In the genomic region with DNA sequence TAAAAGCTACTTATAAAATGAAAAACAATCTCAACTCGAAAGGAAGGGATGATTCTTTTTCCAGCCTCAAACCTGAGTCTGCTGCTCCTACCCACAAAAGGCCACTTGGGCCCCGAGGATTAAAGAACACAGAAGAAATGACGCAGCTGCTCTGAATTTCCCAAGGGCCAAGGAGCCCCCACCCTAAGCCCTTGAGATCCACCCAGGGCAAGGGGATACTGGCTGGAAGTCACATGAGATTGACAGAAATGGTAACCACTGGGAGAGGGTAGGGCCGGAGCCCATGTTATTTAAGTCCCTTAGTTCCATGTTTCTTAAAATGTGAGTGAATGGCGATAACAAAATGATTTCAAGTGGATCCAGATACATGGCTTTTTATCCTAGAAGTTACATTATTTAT, we compare ENCODE assay signal across 17 cellular contexts. TPM values are rescaled to one million over a fixed set of nuclear protein-coding genes. Genes with fewer than 3 reads are reported as not detected.
A peak's percentile ranks its signal among the peaks of the same experiment; 100 is the strongest.
DNase-seq lines count a peak whose midpoint lies in the region; ATAC-seq, FAIRE-seq and TF ChIP-seq lines count a peak whose summit lies in the region.
"Had no signal": no experiment of that assay in that cellular context is flagged by ENCODE, and none has a peak within 500 bp of the region (broad histone marks: within the 10 kb centered on the region; RNA-seq: fewer than 3 reads in every experiment).

No MANE protein-coding gene starts in this region.

- H3K27ac ChIP-seq in HEK293 (ENCODE audit: extremely low read depth, low read depth, low read length) (no peak overlapping the region), SK-N-MC (peak overlapping the region; percentile 53), smooth muscle cell (ENCODE audit: low read depth) (peak overlapping the region; percentile 71), transverse colon (no peak overlapping the region), HepG2 (ENCODE audit: extremely low read length, insufficient read depth, low read length) (no peak overlapping the region)
- H3K27ac ChIP-seq: PC-9 had no signal

- H3K4me1 ChIP-seq in HEK293 (ENCODE audit: control insufficient read depth, insufficient read depth, low read length), result peaks cover 13% of the 10 kb centered on the region
- peaks cover 32% of the 10 kb centered on the region for H3K4me1 ChIP-seq in smooth muscle cell (ENCODE audit: low read depth)
- H3K4me1 ChIP-seq in transverse colon, result peaks cover 0 to 7% (median 0%) of the 10 kb centered on the region in 4 donors
- peaks cover 27% of the 10 kb centered on the region for H3K4me1 ChIP-seq in HepG2 (ENCODE audit: insufficient read depth, low read length)

- H3K9me3 ChIP-seq in HEK293 (ENCODE audit: control insufficient read depth, insufficient read depth, low read depth, low read length), result no peaks in the 10 kb centered on the region
- no peaks in the 10 kb centered on the region for H3K9me3 ChIP-seq in SK-N-MC (ENCODE audit: low read depth, low read length)
- H3K9me3 ChIP-seq in smooth muscle cell (replicated peaks; ENCODE audit: low read depth), result no peaks in the 10 kb centered on the region
- H3K9me3 ChIP-seq in transverse colon, result no peaks in the 10 kb centered on the region
- H3K9me3 ChIP-seq in HepG2 (ENCODE audit: low read length), result no peaks in the 10 kb centered on the region

- CTCF ChIA-PET in HEK293 (lab: Yijun Ruan, JAX) (interaction anchor here (0.7 to 2.6 kb wide), 6 partner anchors 11 to 303 kb away, joined by 3 to 6 read pairs (median 4); no protein-coding TSS in a partner anchor), HepG2 (lab: Yijun Ruan, JAX; ENCODE audit: low intra/inter-chr PET ratio, low total read pairs) (no interaction called here)

- ATAC-seq in HG03045 (IDR thresholded peaks at IDR 0.05; ENCODE audit: unreplicated experiment) (no peak), HepG2 (no peak)
- ATAC-seq: GM12878, HCT116, Right ventricle myocardium inferior had no signal

- in situ Hi-C loops in transverse colon (cut with MboI; ENCODE audit: low pct_ligation_motif_present in 1 of 4, low pct_unique_long_range_greater_than_20kb in 1 of 4, low sequenced_read_pairs in 3 of 4), result no loop called here
- in situ Hi-C loops in HepG2 (cut with HindIII; ENCODE audit: extremely low pct_ligation_motif_present, low pct_unique_long_range_greater_than_20kb), result no loop called here

- H3F3A ChIP-seq in smooth muscle cell (ENCODE audit: low read depth), result peaks cover 13% of the 10 kb centered on the region

- H4K20me1 ChIP-seq in smooth muscle cell (ENCODE audit: low read depth) (peaks cover 5% of the 10 kb centered on the region), HepG2 (ENCODE audit: insufficient read depth, low read length) (no peaks in the 10 kb centered on the region)

- H3K36me3 ChIP-seq in HEK293 (ENCODE audit: control insufficient read depth in 2 of 2, insufficient read depth in 1 of 2, low read length in 2 of 2) (no peaks in the 10 kb centered on the region), SK-N-MC (ENCODE audit: insufficient read depth, low read length) (no peaks in the 10 kb centered on the region), smooth muscle cell (ENCODE audit: low read depth) (no peaks in the 10 kb centered on the region), transverse colon (no peaks in the 10 kb centered on the region), HepG2 (replicated peaks in 1 of 2; ENCODE audit: control insufficient read depth in 1 of 2, insufficient read depth in 2 of 2, low read length in 2 of 2) (no peaks in the 10 kb centered on the region)

- TF ChIP-seq POLR2A in transverse colon (IDR thresholded peaks at IDR 0.05), result no peak
- TF ChIP-seq POLR2A in HepG2 (IDR thresholded peaks at IDR 0.05; ENCODE audit: insufficient read depth in 1 of 2, low read depth in 2 of 2, low read length in 2 of 2), result no peak

- peaks cover 14% of the 10 kb centered on the region for H3K79me2 ChIP-seq in smooth muscle cell (ENCODE audit: low read depth)
- no peaks in the 10 kb centered on the region for H3K79me2 ChIP-seq in HepG2 (ENCODE audit: insufficient read depth, low read length)

- BruUV-seq in HepG2 (replicated peaks; lab: Mats Ljungman, UMichigan), result no TSS peak

- no peak for TF ChIP-seq EP300 in transverse colon (IDR thresholded peaks at IDR 0.05; ENCODE audit: low read depth)
- TF ChIP-seq EP300 in HepG2 (IDR thresholded peaks at IDR 0.05; ENCODE audit: low read depth in 2 of 2, low read length in 2 of 2), result no peak
- no peak for TF ChIP-seq EP300 in HepG2 (CRISPR knock-in tag; IDR thresholded peaks at IDR 0.05; ENCODE audit: borderline replicate concordance)

- TF ChIP-seq RAD21 in HepG2 (CRISPR knock-in tag; IDR thresholded peaks at IDR 0.05), result no peak

- 32% methylated on average over 5 of the region's 5 CpGs for WGBS in smooth muscle cell (ENCODE audit: low lambda C conversion rate)
- 71 to 93% methylated on average over 2 to 5 of the region's 5 CpGs for WGBS in transverse colon (ENCODE audit: low coverage in 1 of 2), 2 donors
- WGBS in HepG2 (ENCODE audit: low lambda C conversion rate), result 66% methylated on average over 5 of the region's 5 CpGs

- no peak for DNase-seq in SK-N-MC (ENCODE audit: low read depth, low spot score)
- DNase-seq in myocyte (ENCODE audit: low read depth), result peak; percentile 73
- no peak for DNase-seq in smooth muscle cell (lab: John Stamatoyannopoulos, UW; ENCODE audit: unreplicated experiment)
- DNase-seq in transverse colon, result no peak
- no peak for DNase-seq in HepG2 (ENCODE audit: low spot score)
- DNase-seq: CD4-positive, CD25-positive, alpha-beta regulatory T cell; NCI-H1436 treated with DMSO at 0.1 percent for 48 hours; NCI-H2081 treated with DMSO at 0.1 percent for 48 hours; NCI-H2227 treated with DMSO at 0.1 percent for 48 hours; NCI-H69; PC-9 had no signal

- TF ChIP-seq CTCF in HEK293 (tag by site-specific recombination; IDR thresholded peaks at IDR 0.05) (no peak), smooth muscle cell (IDR thresholded peaks at IDR 0.05; ENCODE audit: borderline replicate concordance, insufficient read depth, poor library complexity, severe bottlenecking) (no peak), transverse colon (IDR thresholded peaks at IDR 0.05) (no peak), HepG2 (CRISPR knock-in tag; IDR thresholded peaks at IDR 0.05) (no peak)

- peak overlapping the region; percentile 47 for H3K4me2 ChIP-seq in smooth muscle cell
- H3K4me2 ChIP-seq in HepG2 (ENCODE audit: low read depth, low read length), result no peak overlapping the region
- H3K4me2 ChIP-seq: PC-9 had no signal

- H3K4me3 ChIP-seq in HEK293 (ENCODE audit: low read depth, low read length), result no peak overlapping the region
- H3K4me3 ChIP-seq in SK-N-MC, result no peak overlapping the region
- H3K4me3 ChIP-seq in smooth muscle cell, result no peak overlapping the region
- no peak overlapping the region for H3K4me3 ChIP-seq in transverse colon
- no peak overlapping the region for H3K4me3 ChIP-seq in HepG2 (replicated peaks in 1 of 3; ENCODE audit: insufficient read depth in 1 of 3, low read depth in 2 of 3, low read length in 3 of 3)
- H3K4me3 ChIP-seq: GM12878, PC-9 had no signal

- intact Hi-C loops in transverse colon (cut with DNase I; ENCODE audit: low total_unique reads), result no loop called here
- intact Hi-C loops in HepG2 (cut with micrococcal nuclease; ENCODE audit: unreplicated experiment), result no loop called here

- H3K9ac ChIP-seq in SK-N-MC (ENCODE audit: insufficient read length) (no peak overlapping the region), smooth muscle cell (ENCODE audit: low read depth) (peak overlapping the region; percentile 55), HepG2 (ENCODE audit: insufficient read depth, low read depth, low read length) (no peak overlapping the region)

- no peaks in the 10 kb centered on the region for H3K27me3 ChIP-seq in smooth muscle cell (ENCODE audit: low read depth)
- no peaks in the 10 kb centered on the region for H3K27me3 ChIP-seq in transverse colon
- H3K27me3 ChIP-seq in HepG2 (ENCODE audit: control insufficient read depth in 1 of 2, insufficient read depth in 2 of 2, low read length in 2 of 2), result peaks cover 0 to 15% of the 10 kb centered on the region in 2 experiments; a peak in 3 of 5 replicates

- FAIRE-seq in HepG2 (lab: Jason Lieb, UNC), result no peak
- FAIRE-seq: GM12878, GM18507 had no signal

- H2AFZ ChIP-seq in smooth muscle cell (ENCODE audit: low read depth) (peak overlapping the region; percentile 7), HepG2 (ENCODE audit: low read length) (no peak overlapping the region)
- H2AFZ ChIP-seq: PC-9 had no signal

- POLR2A ChIA-PET in HEK293 (lab: Yijun Ruan, JAX), result no interaction called here
- POLR2A ChIA-PET in HepG2 (lab: Yijun Ruan, JAX), result no interaction called here

RNA-seq across cellular contexts. Expression of gene IGDCC4, which starts 17.0 kb away (rescaled TPM):
- 24.9 and 28.9 TPM in 2 replicates for total RNA-seq in myocyte
- polyA plus RNA-seq in myocyte (2012), result 18.6 TPM
- 20.0 and 20.5 TPM in 2 replicates for total RNA-seq in smooth muscle cell
- polyA plus RNA-seq in smooth muscle cell, result 24.2 and 25.2 TPM in 2 replicates
- under 1 TPM in 3 of 4 donors, not detected in 1; 0.16 to 0.80 (median 0.55) TPM for total RNA-seq in transverse colon
- total RNA-seq in HepG2 (2016; rRNA removed; fragmentation: Illumina TruSeq; extraction: Trizol), result 0.87 and 1.1 TPM in 2 replicates
- total RNA-seq in HepG2 (2016; cell fraction: cytosol; rRNA removed; fragmentation: Illumina TruSeq; extraction: Trizol; ENCODE audit: low read depth), result 0.09 and 0.30 TPM in 2 replicates
- 0.76 and 0.89 TPM in 2 replicates for total RNA-seq in HepG2 (2016; cell fraction: insoluble cytoplasmic fraction; rRNA removed; fragmentation: Illumina TruSeq; extraction: Trizol)
- total RNA-seq in HepG2 (2016; cell fraction: membrane; rRNA removed; fragmentation: Illumina TruSeq; extraction: Trizol), result 0.46 and 0.55 TPM in 2 replicates
- total RNA-seq in HepG2 (2016; cell fraction: nucleus; rRNA removed; fragmentation: Illumina TruSeq; extraction: Trizol), result 1.1 and 1.5 TPM in 2 replicates
- 0.39 and 0.55 TPM in 2 replicates for polyA plus RNA-seq in HepG2 (2011; rRNA removed)
- polyA plus RNA-seq in HepG2 (2011; cell fraction: cytosol; rRNA removed), result 0.42 and 0.45 TPM in 2 replicates
- 1.8 and 2.0 TPM in 2 replicates for polyA plus RNA-seq in HepG2 (2011; cell fraction: nucleus; rRNA removed)
- polyA plus RNA-seq in HepG2 (2012), result 0.30 and 0.49 TPM in 2 replicates
- 0.12 and 0.17 TPM in 2 replicates for polyA plus RNA-seq in HepG2 (2016; cell fraction: cytosol; fragmentation: Illumina TruSeq; extraction: Trizol; ENCODE audit: low read depth)
- polyA plus RNA-seq in HepG2 (2016; cell fraction: insoluble cytoplasmic fraction; fragmentation: Illumina TruSeq; extraction: Trizol; ENCODE audit: low read depth), result 1.1 and 1.3 TPM in 2 replicates
- polyA plus RNA-seq in HepG2 (2016; cell fraction: membrane; fragmentation: Illumina TruSeq; extraction: Trizol; ENCODE audit: low read depth), result 0.44 and 0.58 TPM in 2 replicates
- polyA plus RNA-seq in HepG2 (2016; cell fraction: nucleus; fragmentation: Illumina TruSeq; extraction: Trizol; ENCODE audit: insufficient read depth, low read depth), result 2.5 and 2.7 TPM in 2 replicates
- 0.56 and 0.68 TPM in 2 replicates for polyA minus RNA-seq in HepG2 (2011; rRNA and poly(A)+ RNA removed; ENCODE audit: low replicate concordance)
- polyA minus RNA-seq in HepG2 (2011; cell fraction: cytosol; rRNA and poly(A)+ RNA removed), result 0.59 and 0.79 TPM in 2 replicates
- 0.64 and 1.5 TPM in 2 replicates for polyA minus RNA-seq in HepG2 (2011; cell fraction: nucleus; rRNA and poly(A)+ RNA removed)

RNA-seq across cellular contexts. Expression of gene IGDCC3, which starts 28.0 kb away (rescaled TPM):
- total RNA-seq in myocyte (0.08 and 0.31 TPM in 2 replicates), smooth muscle cell (2.6 and 3.2 TPM in 2 replicates), transverse colon (not detected), HepG2 (2016; rRNA removed; fragmentation: Illumina TruSeq; extraction: Trizol) (31.2 and 51.8 TPM in 2 replicates)
- polyA plus RNA-seq in myocyte (2012), result 0.04 TPM
- polyA plus RNA-seq in smooth muscle cell (5.9 and 8.5 TPM in 2 replicates), HepG2 (2011; rRNA removed) (30.1 and 35.7 TPM in 2 replicates)
- total RNA-seq in HepG2 (2016; cell fraction: cytosol; rRNA removed; fragmentation: Illumina TruSeq; extraction: Trizol; ENCODE audit: low read depth), result 9.5 and 9.8 TPM in 2 replicates
- 29.4 and 52.8 TPM in 2 replicates for total RNA-seq in HepG2 (2016; cell fraction: insoluble cytoplasmic fraction; rRNA removed; fragmentation: Illumina TruSeq; extraction: Trizol)
- 40.5 and 40.6 TPM in 2 replicates for total RNA-seq in HepG2 (2016; cell fraction: membrane; rRNA removed; fragmentation: Illumina TruSeq; extraction: Trizol)
- 59.8 and 72.1 TPM in 2 replicates for total RNA-seq in HepG2 (2016; cell fraction: nucleus; rRNA removed; fragmentation: Illumina TruSeq; extraction: Trizol)
- polyA plus RNA-seq in HepG2 (2011; cell fraction: cytosol; rRNA removed), result 21.8 and 38.4 TPM in 2 replicates
- polyA plus RNA-seq in HepG2 (2011; cell fraction: nucleus; rRNA removed), result 46.7 and 64.4 TPM in 2 replicates
- 27.1 and 28.5 TPM in 2 replicates for polyA plus RNA-seq in HepG2 (2012)
- 14.9 and 15.4 TPM in 2 replicates for polyA plus RNA-seq in HepG2 (2016; cell fraction: cytosol; fragmentation: Illumina TruSeq; extraction: Trizol; ENCODE audit: low read depth)
- 40.4 and 49.0 TPM in 2 replicates for polyA plus RNA-seq in HepG2 (2016; cell fraction: insoluble cytoplasmic fraction; fragmentation: Illumina TruSeq; extraction: Trizol; ENCODE audit: low read depth)
- polyA plus RNA-seq in HepG2 (2016; cell fraction: membrane; fragmentation: Illumina TruSeq; extraction: Trizol; ENCODE audit: low read depth), result 39.5 and 45.0 TPM in 2 replicates
- 130 and 131 TPM in 2 replicates for polyA plus RNA-seq in HepG2 (2016; cell fraction: nucleus; fragmentation: Illumina TruSeq; extraction: Trizol; ENCODE audit: insufficient read depth, low read depth)
- 0.07 and 131 TPM in 2 replicates for polyA minus RNA-seq in HepG2 (2011; rRNA and poly(A)+ RNA removed; ENCODE audit: low replicate concordance)
- 57.3 and 61.0 TPM in 2 replicates for polyA minus RNA-seq in HepG2 (2011; cell fraction: cytosol; rRNA and poly(A)+ RNA removed)
- polyA minus RNA-seq in HepG2 (2011; cell fraction: nucleus; rRNA and poly(A)+ RNA removed), result 23.1 and 27.6 TPM in 2 replicates
- total RNA-seq: CD4-positive, CD25-positive, alpha-beta regulatory T cell had no signal
- polyA plus RNA-seq: CD4-positive, CD25-positive, alpha-beta regulatory T cell had no signal

Comparison
In these comparisons a context has a peak if more than half of its experiments do, and no peak if none do; other contexts are left out.
1. H3K27ac ChIP-seq: peak in SK-N-MC (single experiment) and smooth muscle cell (single experiment); none in HEK293 (single experiment), transverse colon (0 of 4) and HepG2 (single experiment).
2. Of the 63 proteins assayed by ChIP-seq in both HepG2 and HEK293: peak only in HepG2: none; only in HEK293: PATZ1; in both: none; in neither: 62.